Comparison of ENCODE assay signal across 29 cellular contexts in the genomic region with DNA sequence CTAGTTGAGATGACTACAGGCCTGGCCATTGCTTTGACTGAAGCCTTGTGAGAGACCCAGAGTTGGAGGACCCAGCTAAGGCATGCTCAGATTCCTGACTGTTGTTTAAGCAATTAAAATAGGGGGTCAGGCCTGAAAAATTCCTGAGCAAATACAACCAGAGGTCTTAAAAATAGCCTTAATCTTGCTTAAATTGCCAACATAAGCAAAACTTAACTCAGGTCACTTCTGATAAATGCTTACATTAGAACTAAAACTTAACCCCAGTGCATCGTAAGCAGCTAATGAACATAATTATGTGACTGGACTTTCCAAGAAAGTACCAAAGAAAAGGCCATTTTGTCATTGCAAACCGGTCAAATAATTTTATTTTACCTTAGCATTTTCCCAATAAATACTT.
"Had no signal": no experiment of that assay in that cellular context is flagged by ENCODE, and none has a peak within 500 bp of the region (broad histone marks: within the 10 kb centered on the region; RNA-seq: fewer than 3 reads in every experiment).

No MANE protein-coding gene starts in this region.

- H3K27me3 Mint-ChIP-seq: stimulated activated naive CD8-positive, alpha-beta T cell treated with anti-CD3 and anti-CD28 coated beads, Interleukin-15, amount 100 ng/mL, for 72 hours; type B pancreatic cell had no signal

- H3K4me1 ChIP-seq: stomach, suprapubic skin, testis, thyroid gland, tibial artery, tibial nerve, upper lobe of left lung, upper lobe of right lung, uterus, vagina had no signal

- H3K36me3 Mint-ChIP-seq: stimulated activated effector memory CD8-positive, alpha-beta T cell treated with anti-CD3 and anti-CD28 coated beads, Interleukin-12 subunit alpha, Interleukin-12 subunit beta, amount 100 ng/mL, for 72 hours; stimulated activated memory B cell treated with anti-CD40 and anti-IgM and Interleukin-4, amounts not matched to agents 10 μg/mL and 1 μg/mL and 100 μg/mL, for 72 hours; stimulated activated naive B cell treated with anti-CD40 and anti-IgM and Interleukin-4, amounts not matched to agents 10 μg/mL and 1 μg/mL and 100 μg/mL, for 72 hours; type B pancreatic cell had no signal

- H3K27ac ChIP-seq: stomach, suprapubic skin, testis, thoracic aorta, thyroid gland, tibial artery, tibial nerve, transverse colon, upper lobe of left lung, upper lobe of right lung, uterus, vagina had no signal

- H3K9me3 Mint-ChIP-seq: stimulated activated effector memory CD8-positive, alpha-beta T cell treated with anti-CD3 and anti-CD28 coated beads, Interleukin-12 subunit alpha, Interleukin-12 subunit beta, amount 100 ng/mL, for 72 hours; stimulated activated naive CD8-positive, alpha-beta T cell treated with anti-CD3 and anti-CD28 coated beads, Interleukin-15, amount 100 ng/mL, for 72 hours; stimulated activated naive CD8-positive, alpha-beta T cell treated with anti-CD3 and anti-CD28 coated beads, Interleukin-15, Interleukin-2, amounts not matched to agents 100 ng/mL and 50 ng/mL, for 24 hours; type B pancreatic cell had no signal

- H3K9me3 ChIP-seq: stomach, suprapubic skin, testis, thoracic aorta, thyroid gland, tibial artery, tibial nerve, transverse colon, upper lobe of left lung, upper lobe of right lung, uterus, vagina had no signal

- DNase-seq: stimulated activated CD4-positive, alpha-beta T cell treated with anti-CD3 and anti-CD28 coated beads, Interleukin-2, amount 100 ng/mL, for 48 hours; stimulated activated CD4-positive, alpha-beta T cell treated with anti-CD3 and anti-CD28 coated beads, Interleukin-4, amount 100 ng/mL, for 1 hour; stimulated activated CD4-positive, alpha-beta T cell treated with anti-CD3 and anti-CD28 coated beads, Interleukin-4, amount 100 ng/mL, for 24 hours; stimulated activated CD4-positive, alpha-beta T cell treated with anti-CD3 and anti-CD28 coated beads, Interleukin-4, amount 100 ng/mL, for 4 hours; stimulated activated CD8-positive, alpha-beta memory T cell treated with anti-CD3 and anti-CD28 coated beads, Interleukin-4, amount 100 ng/mL, for 48 hours; stimulated activated naive B cell treated with anti-CD40 and anti-IgM and Interleukin-4, amounts not matched to agents 10 μg/mL and 1 μg/mL and 100 μg/mL, for 72 hours; stimulated activated naive CD4-positive, alpha-beta T cell; stimulated activated naive CD4-positive, alpha-beta T cell treated with Interleukin-2 at 50 U/mL for 16 hours; stimulated activated naive CD8-positive, alpha-beta T cell treated with anti-CD3 and anti-CD28 coated beads, Interleukin-15, amount 100 ng/mL, for 72 hours; stimulated activated naive CD8-positive, alpha-beta T cell treated with anti-CD3 and anti-CD28 coated beads, Interleukin-15, Interleukin-2, amounts not matched to agents 100 U/mL and 50 U/mL, for 24 hours; stomach; substantia nigra; testis; thyroid gland; tibial artery; transverse colon; trophoblast cell; upper lobe of left lung; upper lobe of right lung; uterus had no signal

- H3K36me3 ChIP-seq: stomach, suprapubic skin, thoracic aorta, thyroid gland, tibial artery, tibial nerve, transverse colon, upper lobe of left lung, upper lobe of right lung, uterus, vagina had no signal

- H3K27ac Mint-ChIP-seq: stimulated activated effector memory CD8-positive, alpha-beta T cell treated with anti-CD3 and anti-CD28 coated beads, Interleukin-12 subunit alpha, Interleukin-12 subunit beta, amount 100 ng/mL, for 72 hours; stimulated activated memory B cell treated with anti-CD40 and anti-IgM and Interleukin-4, amounts not matched to agents 10 μg/mL and 1 μg/mL and 100 μg/mL, for 72 hours; stimulated activated naive B cell treated with anti-CD40 and anti-IgM and Interleukin-4, amounts not matched to agents 10 μg/mL and 1 μg/mL and 100 μg/mL, for 72 hours; stimulated activated naive CD8-positive, alpha-beta T cell treated with anti-CD3 and anti-CD28 coated beads, Interleukin-15, amount 100 ng/mL, for 72 hours; stimulated activated naive CD8-positive, alpha-beta T cell treated with anti-CD3 and anti-CD28 coated beads, Interleukin-15, Interleukin-2, amounts not matched to agents 100 ng/mL and 50 ng/mL, for 24 hours; type B pancreatic cell had no signal

- H3K4me1 Mint-ChIP-seq: stimulated activated effector memory CD8-positive, alpha-beta T cell treated with anti-CD3 and anti-CD28 coated beads, Interleukin-12 subunit alpha, Interleukin-12 subunit beta, amount 100 ng/mL, for 72 hours; stimulated activated memory B cell treated with anti-CD40 and anti-IgM and Interleukin-4, amounts not matched to agents 10 μg/mL and 1 μg/mL and 100 μg/mL, for 72 hours; stimulated activated naive B cell treated with anti-CD40 and anti-IgM and Interleukin-4, amounts not matched to agents 10 μg/mL and 1 μg/mL and 100 μg/mL, for 72 hours; stimulated activated naive CD8-positive, alpha-beta T cell treated with anti-CD3 and anti-CD28 coated beads, Interleukin-15, amount 100 ng/mL, for 72 hours had no signal

- H3K4me3 ChIP-seq: stomach, suprapubic skin, testis, thoracic aorta, thyroid gland, tibial artery, tibial nerve, transverse colon, upper lobe of left lung, upper lobe of right lung, uterus, vagina had no signal

- H3K27me3 ChIP-seq: stomach, suprapubic skin, testis, thyroid gland, tibial artery, tibial nerve, transverse colon, upper lobe of left lung, upper lobe of right lung, uterus, vagina had no signal

- FAIRE-seq: urothelium cell line had no signal

- ATAC-seq: stimulated activated effector memory CD8-positive, alpha-beta T cell treated with anti-CD3 and anti-CD28 coated beads, Interleukin-12 subunit alpha, Interleukin-12 subunit beta, amount 100 ng/mL, for 72 hours; stimulated activated memory B cell treated with anti-CD40 and anti-IgM and Interleukin-4, amounts not matched to agents 10 μg/mL and 1 μg/mL and 100 μg/mL, for 72 hours; stimulated activated naive B cell treated with anti-CD40 and anti-IgM and Interleukin-4, amounts not matched to agents 10 μg/mL and 1 μg/mL and 100 μg/mL, for 72 hours; stimulated activated naive CD8-positive, alpha-beta T cell treated with anti-CD3 and anti-CD28 coated beads, Interleukin-15, amount 100 ng/mL, for 72 hours; stimulated activated naive CD8-positive, alpha-beta T cell treated with anti-CD3 and anti-CD28 coated beads, Interleukin-15, Interleukin-2, amounts not matched to agents 100 U/mL and 50 U/mL, for 24 hours; upper lobe of right lung had no signal

- H3K4me3 Mint-ChIP-seq: stimulated activated effector memory CD8-positive, alpha-beta T cell treated with anti-CD3 and anti-CD28 coated beads, Interleukin-12 subunit alpha, Interleukin-12 subunit beta, amount 100 ng/mL, for 72 hours; stimulated activated memory B cell treated with anti-CD40 and anti-IgM and Interleukin-4, amounts not matched to agents 10 μg/mL and 1 μg/mL and 100 μg/mL, for 72 hours; stimulated activated naive B cell treated with anti-CD40 and anti-IgM and Interleukin-4, amounts not matched to agents 10 μg/mL and 1 μg/mL and 100 μg/mL, for 72 hours; stimulated activated naive CD8-positive, alpha-beta T cell treated with anti-CD3 and anti-CD28 coated beads, Interleukin-15, amount 100 ng/mL, for 72 hours; stimulated activated naive CD8-positive, alpha-beta T cell treated with anti-CD3 and anti-CD28 coated beads, Interleukin-15, Interleukin-2, amounts not matched to agents 100 ng/mL and 50 ng/mL, for 24 hours; type B pancreatic cell had no signal
